ENCODE assay signal across 14 cellular contexts in the genomic region with DNA sequence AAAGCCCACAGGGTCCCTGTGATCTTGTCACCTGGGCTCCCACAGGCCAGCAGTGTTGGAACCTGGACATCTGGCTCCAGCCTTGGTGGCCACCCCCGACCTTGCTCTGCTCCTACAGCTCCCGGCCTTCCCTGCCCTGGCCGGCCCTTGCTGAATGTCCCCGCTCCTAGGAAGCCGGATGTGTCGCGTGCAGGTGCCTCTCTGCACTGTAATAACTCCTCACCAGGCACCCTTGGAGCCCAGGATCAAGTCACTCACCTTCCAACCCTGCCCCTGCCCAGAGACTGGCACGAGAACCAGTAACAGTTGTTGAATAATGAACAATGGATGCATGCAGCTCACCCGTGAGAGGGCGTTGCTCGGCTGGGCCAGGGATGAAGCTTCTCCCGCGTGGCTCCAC.
"Had no signal": no experiment of that assay in that cellular context is flagged by ENCODE, and none has a peak within 500 bp of the region (broad histone marks: within the 10 kb centered on the region; RNA-seq: fewer than 3 reads in every experiment).

No MANE protein-coding gene starts in this region.

- H3K36me3 ChIP-seq: ovary had no signal

- H3K27ac ChIP-seq: ovary had no signal

- H3K4me1 Mint-ChIP-seq: stimulated activated effector memory CD8-positive, alpha-beta T cell treated with anti-CD3 and anti-CD28 coated beads, Interleukin-12 subunit alpha, Interleukin-12 subunit beta, amount 100 ng/mL, for 72 hours had no signal

- H3K4me3 ChIP-seq: ovary had no signal

- H3K27me3 ChIP-seq: ovary had no signal

- H3K4me3 Mint-ChIP-seq: activated CD4-positive, alpha-beta memory T cell treated with anti-CD3 and anti-CD28 coated beads for 36 hours; activated T-helper 1 cell treated with anti-CD3 and anti-CD28 coated beads, Interleukin-12 subunit alpha, Interleukin-12 subunit beta, Interleukin-2, Interleukin-4 antibody, amounts not matched to agents 30 ng/mL and 10 ng/mL and 1 ng/mL, durations not matched to agents 14 hours and 24 hours and 36 hours; endodermal cell; nephron progenitor cell; stimulated activated effector memory CD8-positive, alpha-beta T cell treated with anti-CD3 and anti-CD28 coated beads, Interleukin-12 subunit alpha, Interleukin-12 subunit beta, amount 100 ng/mL, for 72 hours; T-helper 2 cell treated with Interferon-gamma antibody and Interleukin-4, amounts not matched to agents 5 μg/mL and 100 μg/mL, for 36 hours; type B pancreatic cell had no signal

- H3K9me3 Mint-ChIP-seq: activated CD4-positive, alpha-beta memory T cell treated with anti-CD3 and anti-CD28 coated beads for 36 hours; activated T-helper 1 cell treated with anti-CD3 and anti-CD28 coated beads, Interleukin-12 subunit alpha, Interleukin-12 subunit beta, Interleukin-2, Interleukin-4 antibody, amounts not matched to agents 30 ng/mL and 10 ng/mL and 1 ng/mL, durations not matched to agents 14 hours and 24 hours and 36 hours; nephron progenitor cell; stimulated activated effector memory CD8-positive, alpha-beta T cell treated with anti-CD3 and anti-CD28 coated beads, Interleukin-12 subunit alpha, Interleukin-12 subunit beta, amount 100 ng/mL, for 72 hours; T-helper 2 cell treated with Interferon-gamma antibody and Interleukin-4, amounts not matched to agents 5 μg/mL and 100 μg/mL, for 36 hours; type B pancreatic cell had no signal

- H3K36me3 Mint-ChIP-seq: activated CD4-positive, alpha-beta memory T cell treated with anti-CD3 and anti-CD28 coated beads for 36 hours; stimulated activated effector memory CD8-positive, alpha-beta T cell treated with anti-CD3 and anti-CD28 coated beads, Interleukin-12 subunit alpha, Interleukin-12 subunit beta, amount 100 ng/mL, for 72 hours had no signal

- H3K9me3 ChIP-seq: ovary had no signal

- DNase-seq: cerebellar nuclear complex, left cardiac atrium, mammary epithelial cell, ovary, retina, SHP77 treated with DMSO at 0.1 percent for 48 hours, SW 1271 had no signal

- H3K27ac Mint-ChIP-seq: activated CD4-positive, alpha-beta memory T cell treated with anti-CD3 and anti-CD28 coated beads for 36 hours; activated T-helper 1 cell treated with anti-CD3 and anti-CD28 coated beads, Interleukin-12 subunit alpha, Interleukin-12 subunit beta, Interleukin-2, Interleukin-4 antibody, amounts not matched to agents 30 ng/mL and 10 ng/mL and 1 ng/mL, durations not matched to agents 14 hours and 24 hours and 36 hours; endodermal cell; nephron progenitor cell; stimulated activated effector memory CD8-positive, alpha-beta T cell treated with anti-CD3 and anti-CD28 coated beads, Interleukin-12 subunit alpha, Interleukin-12 subunit beta, amount 100 ng/mL, for 72 hours; T-helper 2 cell treated with Interferon-gamma antibody and Interleukin-4, amounts not matched to agents 5 μg/mL and 100 μg/mL, for 36 hours; type B pancreatic cell had no signal

- H3K27me3 Mint-ChIP-seq: activated CD4-positive, alpha-beta memory T cell treated with anti-CD3 and anti-CD28 coated beads for 36 hours had no signal
